In the genomic region with DNA sequence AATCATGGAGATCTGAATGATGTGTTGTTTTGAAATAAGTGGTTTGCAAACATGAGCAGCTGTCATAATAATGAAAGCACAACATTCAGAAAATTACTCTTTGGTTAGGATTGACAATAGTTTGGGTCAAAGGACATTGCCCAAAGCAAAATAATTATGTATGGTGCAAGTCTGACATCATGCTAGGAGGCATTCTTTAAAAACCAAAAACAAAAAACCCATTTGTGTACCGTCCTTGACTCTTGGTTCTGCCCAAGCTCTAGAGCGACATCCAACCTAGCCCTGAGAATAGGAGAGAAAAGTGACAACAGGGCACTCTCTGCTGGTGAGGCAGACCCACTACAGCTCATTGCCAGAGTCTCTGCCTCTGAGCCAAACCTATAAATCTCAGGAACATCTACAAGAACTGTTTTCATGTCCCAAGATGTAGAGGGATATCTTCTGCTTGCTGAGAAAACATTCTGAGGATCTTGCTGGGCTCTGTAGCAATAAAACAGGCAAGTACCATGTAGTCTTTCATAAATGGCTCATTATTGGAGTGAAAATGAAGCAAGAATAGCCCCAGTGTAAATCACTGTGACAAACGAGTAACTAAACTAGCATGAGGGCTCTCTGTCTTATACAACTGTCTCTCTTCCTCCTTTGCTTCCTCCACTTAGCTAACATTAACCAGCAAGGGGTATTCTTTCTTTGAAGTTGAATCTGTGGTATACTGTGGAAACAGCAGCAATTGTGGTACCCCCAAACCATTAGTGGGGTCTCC, we compare ENCODE assay signal across 8 cellular contexts.
A peak's percentile ranks its signal among the peaks of the same experiment; 100 is the strongest.
DNase-seq lines count a peak whose midpoint lies in the region; ATAC-seq, FAIRE-seq and TF ChIP-seq lines count a peak whose summit lies in the region.

No MANE protein-coding gene starts in this region.

- BruUV-seq in OCI-LY7 (replicated peaks; lab: Mats Ljungman, UMichigan): no TSS peak

- no peaks in the 10 kb centered on the region for H3K9me2 ChIP-seq in OCI-LY7 (ENCODE audit: insufficient read depth, low read length)

- intact Hi-C loops in OCI-LY7 (cut with micrococcal nuclease; ENCODE audit: unreplicated experiment): loop anchor here (1.0 to 5.0 kb wide), 3 partner anchors 468 to 587 kb away; a partner anchor contains a TSS
- intact Hi-C loops in left cardiac atrium (cut with DNase I): loop anchor here in 1 of 2 donors (1.0 kb wide), 1 partner anchor 470 kb away; no protein-coding TSS in a partner anchor

- H3K9me3 ChIP-seq in DND-41 (ENCODE audit: insufficient read depth, low read length, severe bottlenecking): no peaks in the 10 kb centered on the region
- H3K9me3 ChIP-seq in OCI-LY7 (ENCODE audit: low read length): no peaks in the 10 kb centered on the region
- no peaks in the 10 kb centered on the region for H3K9me3 ChIP-seq in small intestine (ENCODE audit: control insufficient read depth, low read depth)

- H2AFZ ChIP-seq in DND-41 (ENCODE audit: low read depth, low read length) (peak overlapping the region; percentile 28; the same call in 1 of the 2 replicates), OCI-LY7 (ENCODE audit: low read length) (peak overlapping the region; percentile 56; the same call in 1 of the 2 replicates)

- peak; percentile 57 for DNase-seq in DND-41
- peak; percentile 45 for DNase-seq in HT-29 (ENCODE audit: low spot score)
- peak; percentile 87 for DNase-seq in OCI-LY7 (ENCODE audit: low spot score)
- peak; percentile 17 for DNase-seq in activated gamma-delta T cell treated with anti-CD3 and anti-CD28 coated beads, Interleukin-2, amount 50 U/mL, for 16 hours (ENCODE audit: low read depth)
- DNase-seq in left cardiac atrium: no peak
- peak; percentile 24 for DNase-seq in small intestine
- DNase-seq in NCI-H2196 (lab: John Stamatoyannopoulos, UW; ENCODE audit: unreplicated experiment): no peak

- H4K20me1 ChIP-seq in DND-41 (ENCODE audit: insufficient read depth, low read length) (no peaks in the 10 kb centered on the region), OCI-LY7 (ENCODE audit: insufficient read depth, low read length) (no peaks in the 10 kb centered on the region)

- H3K4me3 ChIP-seq in DND-41 (ENCODE audit: low read depth in 1 of 2, low read length in 2 of 2) (no peak overlapping the region), OCI-LY7 (ENCODE audit: low read depth, low read length, poor library complexity, severe bottlenecking) (peak overlapping the region; percentile 19), small intestine (ENCODE audit: low read depth in 1 of 2, low read length in 2 of 2) (no peak overlapping the region)

- POLR2A ChIA-PET in OCI-LY7 (lab: Charles Lee): interaction anchor here (0.5 to 9.7 kb wide), 22 partner anchors 9 to 470 kb away, joined by 3 to 111 read pairs (median 5); a partner anchor contains a TSS

- CTCF ChIA-PET in OCI-LY7 (lab: Charles Lee; ENCODE audit: unreplicated experiment): interaction anchor here (0.9 to 4.8 kb wide), 13 partner anchors 10 to 587 kb away, joined by 3 to 18 read pairs (median 4); no protein-coding TSS in a partner anchor

- TF ChIP-seq CTCF in DND-41 (IDR thresholded peaks at IDR 0.05; ENCODE audit: borderline replicate concordance, extremely low read depth, low read length, poor library complexity, severe bottlenecking): peak; percentile 85
- peak; percentile 99 for TF ChIP-seq CTCF in OCI-LY7 (conservative IDR thresholded peaks at IDR 0.05; ENCODE audit: low read length)

- H3K27me3 ChIP-seq in DND-41 (ENCODE audit: insufficient read depth, low read length, poor library complexity) (no peaks in the 10 kb centered on the region), small intestine (ENCODE audit: control insufficient read depth in 2 of 2, insufficient read depth in 2 of 2, low read length in 2 of 2) (no peaks in the 10 kb centered on the region)

- H3K27ac ChIP-seq in DND-41 (ENCODE audit: low read length): peak overlapping the region; percentile 15; the same call in 1 of the 2 replicates
- peak overlapping the region; percentile 93 for H3K27ac ChIP-seq in OCI-LY7 (ENCODE audit: low read depth, low read length, poor library complexity, severe bottlenecking)
- no peak overlapping the region for H3K27ac ChIP-seq in small intestine (ENCODE audit: low read depth in 1 of 2, low read length in 1 of 2)

- WGBS in small intestine, 3 donors: 16 to 25% (median 17%) methylated on average over 3 of the region's 3 CpGs

- H3K79me2 ChIP-seq in DND-41 (ENCODE audit: insufficient read depth, low read length) (no peaks in the 10 kb centered on the region), OCI-LY7 (ENCODE audit: insufficient read depth, low read depth, low read length) (no peaks in the 10 kb centered on the region)

- no peak overlapping the region for H3K4me2 ChIP-seq in DND-41 (ENCODE audit: insufficient read depth, low read length)
- peak overlapping the region; percentile 79 for H3K4me2 ChIP-seq in OCI-LY7 (ENCODE audit: low read length)

- no peak for FAIRE-seq in small intestine (lab: Jason Lieb, UNC)

- no peak overlapping the region for H3K9ac ChIP-seq in DND-41 (ENCODE audit: low read depth, low read length)

- ATAC-seq in DND-41 (ENCODE audit: insufficient read depth, low read depth) (peak; percentile 43), GM21423 (IDR thresholded peaks at IDR 0.05; ENCODE audit: unreplicated experiment) (peak; percentile 43), left cardiac atrium (peak; percentile 78 to 85)

- H3K36me3 ChIP-seq in DND-41 (ENCODE audit: insufficient read depth, low read length) (no peaks in the 10 kb centered on the region), OCI-LY7 (ENCODE audit: insufficient read depth, low read length) (no peaks in the 10 kb centered on the region), small intestine (ENCODE audit: control insufficient read depth in 2 of 2, insufficient read depth in 2 of 2, low read length in 2 of 2) (no peaks in the 10 kb centered on the region)

- H3K4me1 ChIP-seq in DND-41 (ENCODE audit: insufficient read depth, low read length) (peaks cover 42% of the 10 kb centered on the region), OCI-LY7 (ENCODE audit: insufficient read depth, low read length, poor library complexity, severe bottlenecking) (peaks cover 87% of the 10 kb centered on the region), small intestine (ENCODE audit: control insufficient read depth in 2 of 2, insufficient read depth in 1 of 2, low read depth in 1 of 2, low read length in 1 of 2) (no peaks in the 10 kb centered on the region)

Comparison
In these comparisons a context has a peak if more than half of its experiments do, and no peak if none do; other contexts are left out.
1. DNase-seq: peak in DND-41 (single experiment), HT-29 (single experiment), OCI-LY7 (single experiment), activated gamma-delta T cell treated with anti-CD3 and anti-CD28 coated beads, Interleukin-2, amount 50 U/mL, for 16 hours (single experiment) and small intestine (single experiment); none in left cardiac atrium (single experiment) and NCI-H2196 (single experiment).
2. H3K27ac ChIP-seq: peak in DND-41 (single experiment) and OCI-LY7 (single experiment); none in small intestine (0 of 2).
3. Peak in every context shown above with its lines, with median percentiles within 50 percentile points of each other: ATAC-seq.